In genomic region chr1:225441314-225442119, GRCh38 we compare ENCODE assay signal across 8 cellular contexts. TPM values are rescaled to one million over a fixed set of nuclear protein-coding genes. Genes with fewer than 3 reads are reported as not detected.
DNase-seq lines count a peak whose midpoint lies in the region; ATAC-seq and TF ChIP-seq lines count a peak whose summit lies in the region.

No MANE protein-coding gene starts in this region.

- peaks cover 18 to 50% of the 10 kb centered on the region in 2 donors for H3K4me1 ChIP-seq in naive thymus-derived CD4-positive, alpha-beta T cell (ENCODE audit: control insufficient read depth in 2 of 2, insufficient read depth in 2 of 2, low read length in 2 of 2)

- peaks cover 47 to 70% (median 62%) of the 10 kb centered on the region in 7 donors for H3K4me1 Mint-ChIP-seq in naive thymus-derived CD4-positive, alpha-beta T cell

- POLR2A ChIA-PET in naive thymus-derived CD4-positive, alpha-beta T cell (lab: Charles Lee) = interaction anchor here (0.7 to 8.4 kb wide), 4 partner anchors 8 to 27 kb away, joined by 3 to 236 read pairs (median 12); partner anchors contain the start of gene LBR

- peak overlapping the region; percentile 49 for H3K27ac ChIP-seq in naive thymus-derived CD4-positive, alpha-beta T cell (ENCODE audit: low read depth, low read length)

- peaks cover 0 to 5% (median 0%) of the 10 kb centered on the region in 11 donors for H3K9me3 Mint-ChIP-seq in naive thymus-derived CD4-positive, alpha-beta T cell

- H3K36me3 Mint-ChIP-seq in naive thymus-derived CD4-positive, alpha-beta T cell = peaks cover 0 to 5% (median 0%) of the 10 kb centered on the region in 5 donors

- intact Hi-C loops in naive thymus-derived CD4-positive, alpha-beta T cell (cut with micrococcal nuclease) = loop anchor here in 1 of 2 donors (1.0 to 10.0 kb wide), 2 partner anchors 122 to 863 kb away; partner anchors contain the start of gene LIN9

- no peaks in the 10 kb centered on the region for H3K36me3 ChIP-seq in naive thymus-derived CD4-positive, alpha-beta T cell (ENCODE audit: control insufficient read depth in 2 of 3, insufficient read depth in 3 of 3, low read length in 3 of 3)

- H3K9me3 ChIP-seq in naive thymus-derived CD4-positive, alpha-beta T cell (ENCODE audit: control insufficient read depth in 2 of 3, low read length in 3 of 3) = no peaks in the 10 kb centered on the region

- H3K4me3 Mint-ChIP-seq in naive thymus-derived CD4-positive, alpha-beta T cell = peak overlapping the region; percentile 25 to 77 (median 63)

- peak overlapping the region; percentile 76 to 94 (median 91) for H3K27ac Mint-ChIP-seq in naive thymus-derived CD4-positive, alpha-beta T cell

- CTCF ChIA-PET in naive thymus-derived CD4-positive, alpha-beta T cell (lab: Charles Lee) = interaction anchor here (0.9 to 2.9 kb wide), 4 partner anchors 11 to 35 kb away, joined by 3 to 8 read pairs (median 4); partner anchors contain the start of gene LBR

- in situ Hi-C loops in GM13976 (cut with MboI; ENCODE audit: low sequenced_read_pairs, unreplicated experiment) = no loop called here

- peak; percentile 32 for ATAC-seq in HG02623 (IDR thresholded peaks at IDR 0.05; ENCODE audit: unreplicated experiment)
- no peak for ATAC-seq in naive thymus-derived CD4-positive, alpha-beta T cell
- ATAC-seq in GM19455 (IDR thresholded peaks at IDR 0.05; ENCODE audit: unreplicated experiment) = no peak

- H3K4me3 ChIP-seq in WI38 (ENCODE audit: low read depth, low read length) = no peak overlapping the region
- no peak overlapping the region for H3K4me3 ChIP-seq in naive thymus-derived CD4-positive, alpha-beta T cell (ENCODE audit: low read length)

- H3K27me3 ChIP-seq in naive thymus-derived CD4-positive, alpha-beta T cell (ENCODE audit: control insufficient read depth in 2 of 2, insufficient read depth in 2 of 2, low read length in 2 of 2) = no peaks in the 10 kb centered on the region

- H3K27me3 Mint-ChIP-seq in naive thymus-derived CD4-positive, alpha-beta T cell = peaks cover 0 to 2% (median 0%) of the 10 kb centered on the region in 5 donors

- TF ChIP-seq CTCF in GM13976 (IDR thresholded peaks at IDR 0.05; ENCODE audit: borderline replicate concordance, control extremely low read depth, extremely low read depth, insufficient read depth, missing control alignments) = peak; percentile 20
- 0 out of 2 replicates have a peak, but pooled peaks have one; percentile 6 for TF ChIP-seq CTCF in WI38 (IDR thresholded peaks at IDR 0.05; ENCODE audit: low read depth, low read length)

- DNase-seq in GM13976 (ENCODE audit: low spot score) = no peak
- DNase-seq in naive thymus-derived CD4-positive, alpha-beta T cell = peak in 3 of 9 donors; percentile 15 to 16 (median 16)
- DNase-seq in activated CD8-positive, alpha-beta memory T cell treated with anti-CD3 and anti-CD28 coated beads, Interleukin-2, amount 50 U/mL, for 4 hours = no peak
- DNase-seq in SW 1271 (lab: John Stamatoyannopoulos, UW) = no peak
- DNase-seq in NCI-H345 (lab: John Stamatoyannopoulos, UW) = no peak

RNA-seq across cellular contexts. Expression of gene LBR, which starts 13.7 kb away (rescaled TPM):
- 100 to 1,000 TPM; 104 to 220 (median 132) TPM for total RNA-seq in naive thymus-derived CD4-positive, alpha-beta T cell
- polyA plus RNA-seq in naive thymus-derived CD4-positive, alpha-beta T cell = 100 to 1,000 TPM; 115 to 117 TPM
